30 cellular contexts compared by ENCODE assay signal in genomic region chr12:23421556-23421955, GRCh38.
"Had no signal": no experiment of that assay in that cellular context is flagged by ENCODE, and none has a peak within 500 bp of the region (broad histone marks: within the 10 kb centered on the region; RNA-seq: fewer than 3 reads in every experiment).

No MANE protein-coding gene starts in this region.

- H3K27me3 Mint-ChIP-seq: progenitor cell of endocrine pancreas; stimulated activated memory B cell treated with anti-CD40 and anti-IgM and Interleukin-4, amounts not matched to agents 10 μg/mL and 1 μg/mL and 100 μg/mL, for 72 hours; stimulated activated naive CD8-positive, alpha-beta T cell treated with anti-CD3 and anti-CD28 coated beads, Interleukin-15, amount 100 ng/mL, for 72 hours; type B pancreatic cell had no signal

- H3K4me1 Mint-ChIP-seq: natural killer cell; nephron; neural progenitor cell; stimulated activated memory B cell treated with anti-CD40 and anti-IgM and Interleukin-4, amounts not matched to agents 10 μg/mL and 1 μg/mL and 100 μg/mL, for 72 hours; stimulated activated naive CD8-positive, alpha-beta T cell treated with anti-CD3 and anti-CD28 coated beads, Interleukin-15, amount 100 ng/mL, for 72 hours had no signal

- H3K79me2 ChIP-seq: parathyroid adenoma had no signal

- H3K27me3 ChIP-seq: neural progenitor cell, ovary, spleen, suprapubic skin, testis, tibial artery, transverse colon, upper lobe of right lung, uterus had no signal

- H3K27ac ChIP-seq: neural progenitor cell, ovary, parathyroid adenoma, psoas muscle, skin epidermis, spleen, suprapubic skin, testis, tibial artery, transverse colon, upper lobe of right lung, uterus had no signal

- H3K4me2 ChIP-seq: neural progenitor cell, smooth muscle cell had no signal

- H3K4me3 Mint-ChIP-seq: natural killer cell; nephron; neural progenitor cell; stimulated activated memory B cell treated with anti-CD40 and anti-IgM and Interleukin-4, amounts not matched to agents 10 μg/mL and 1 μg/mL and 100 μg/mL, for 72 hours; stimulated activated naive CD8-positive, alpha-beta T cell treated with anti-CD3 and anti-CD28 coated beads, Interleukin-15, amount 100 ng/mL, for 72 hours; type B pancreatic cell had no signal

- H3K4me3 ChIP-seq: neural progenitor cell, ovary, psoas muscle, skin epidermis, smooth muscle cell, spleen, suprapubic skin, testis, tibial artery, transverse colon, upper lobe of right lung, uterus had no signal

- H3K4me1 ChIP-seq: neural progenitor cell, parathyroid adenoma, psoas muscle, spleen, suprapubic skin, testis, tibial artery, transverse colon, upper lobe of right lung, uterus had no signal

- H3K27ac Mint-ChIP-seq: natural killer cell; nephron; neural progenitor cell; progenitor cell of endocrine pancreas; stimulated activated memory B cell treated with anti-CD40 and anti-IgM and Interleukin-4, amounts not matched to agents 10 μg/mL and 1 μg/mL and 100 μg/mL, for 72 hours; stimulated activated naive CD8-positive, alpha-beta T cell treated with anti-CD3 and anti-CD28 coated beads, Interleukin-15, amount 100 ng/mL, for 72 hours; type B pancreatic cell had no signal

- H2AFZ ChIP-seq: neural progenitor cell, parathyroid adenoma had no signal

- DNase-seq: natural killer cell; occipital lobe; ovary; psoas muscle; right cardiac atrium; spleen; stimulated activated CD4-positive, alpha-beta T cell treated with anti-CD3 and anti-CD28 coated beads, Interleukin-12 subunit alpha, Interleukin-12 subunit beta, amount 100 ng/mL, for 4 hours; stimulated activated CD4-positive, alpha-beta T cell treated with anti-CD3 and anti-CD28 coated beads, Interleukin-1b, Interleukin-23, amount 100 ng/mL, for 48 hours; stimulated activated CD4-positive, alpha-beta T cell treated with anti-CD3 and anti-CD28 coated beads, Interleukin-4, amount 100 ng/mL, for 1 hour; stimulated activated CD4-positive, alpha-beta T cell treated with anti-CD3 and anti-CD28 coated beads, Interleukin-4, amount 100 ng/mL, for 4 hours; stimulated activated CD8-positive, alpha-beta memory T cell treated with anti-CD3 and anti-CD28 coated beads, Interleukin-4, amount 100 ng/mL, for 48 hours; stimulated activated naive CD4-positive, alpha-beta T cell; stimulated activated naive CD8-positive, alpha-beta T cell treated with anti-CD3 and anti-CD28 coated beads, Interleukin-15, amount 100 ng/mL, for 72 hours; stimulated activated naive CD8-positive, alpha-beta T cell treated with anti-CD3 and anti-CD28 coated beads, Interleukin-15, Interleukin-2, amounts not matched to agents 100 U/mL and 50 U/mL, for 24 hours; substantia nigra; testis; tibial artery; transverse colon; upper lobe of right lung; uterus had no signal

- ATAC-seq: natural killer cell; psoas muscle; right cardiac atrium; sciatic nerve; stimulated activated memory B cell treated with anti-CD40 and anti-IgM and Interleukin-4, amounts not matched to agents 10 μg/mL and 1 μg/mL and 100 μg/mL, for 72 hours; stimulated activated naive CD8-positive, alpha-beta T cell treated with anti-CD3 and anti-CD28 coated beads, Interleukin-15, amount 100 ng/mL, for 72 hours; stimulated activated naive CD8-positive, alpha-beta T cell treated with anti-CD3 and anti-CD28 coated beads, Interleukin-15, Interleukin-2, amounts not matched to agents 100 U/mL and 50 U/mL, for 24 hours; upper lobe of right lung had no signal

- H3K9me3 ChIP-seq: ovary, psoas muscle, spleen, suprapubic skin, testis, tibial artery, transverse colon, upper lobe of right lung, uterus had no signal

- H3K36me3 ChIP-seq: neural progenitor cell, ovary, spleen, suprapubic skin, tibial artery, transverse colon, upper lobe of right lung, uterus had no signal

- H3K36me3 Mint-ChIP-seq: neural progenitor cell; stimulated activated memory B cell treated with anti-CD40 and anti-IgM and Interleukin-4, amounts not matched to agents 10 μg/mL and 1 μg/mL and 100 μg/mL, for 72 hours had no signal

- H3K9me3 Mint-ChIP-seq: stimulated activated memory B cell treated with anti-CD40 and anti-IgM and Interleukin-4, amounts not matched to agents 10 μg/mL and 1 μg/mL and 100 μg/mL, for 72 hours had no signal
